In the genomic region with DNA sequence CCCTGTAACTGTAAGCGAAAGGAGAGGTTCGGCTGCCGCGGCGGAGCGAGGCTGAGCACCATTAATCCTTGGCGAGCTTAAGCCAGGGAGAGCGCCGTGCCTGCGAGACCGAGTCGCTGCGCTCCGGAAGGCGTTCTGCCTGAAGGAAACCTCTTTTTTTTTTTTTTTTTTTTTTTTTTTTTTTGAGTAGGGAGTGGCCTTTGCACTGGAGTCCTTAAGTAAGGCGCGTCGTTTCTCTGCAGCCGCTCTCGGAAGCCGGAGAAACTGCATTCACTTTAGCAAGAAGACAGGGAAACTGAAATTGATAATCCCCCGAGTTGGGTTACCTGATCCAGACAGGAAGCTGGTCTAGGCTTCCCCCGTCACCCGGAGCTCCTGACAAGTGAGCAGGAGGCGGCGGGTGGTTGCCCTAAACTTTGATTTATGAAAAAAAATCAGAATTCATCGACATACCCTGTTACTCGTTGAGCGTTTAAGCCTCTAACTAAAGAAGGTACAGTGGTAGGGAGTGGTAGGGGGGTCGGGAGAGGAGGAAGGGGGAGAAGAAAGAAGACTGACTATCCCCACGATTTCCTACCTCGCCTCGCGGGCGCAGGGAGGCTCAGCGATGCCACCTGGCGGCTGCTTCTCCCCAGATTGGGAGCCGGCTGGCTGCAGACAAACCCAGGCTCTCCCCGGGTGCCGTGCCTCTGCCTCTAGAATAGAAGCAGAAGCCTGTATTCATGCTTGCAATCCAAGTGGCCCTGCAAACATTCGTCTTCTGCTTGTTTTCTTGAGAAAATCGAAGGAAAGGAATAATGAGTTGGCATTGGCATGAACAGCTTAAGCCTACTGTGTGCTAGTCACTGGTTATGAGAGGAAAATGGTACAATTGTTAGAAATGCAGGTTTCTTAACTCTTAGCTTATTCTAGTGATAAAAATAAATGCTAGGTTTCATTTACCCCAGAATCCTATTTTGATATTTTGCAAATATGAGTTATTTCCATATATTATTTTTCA, we compare ENCODE assay signal across 8 cellular contexts. TPM values are rescaled to one million over a fixed set of nuclear protein-coding genes. Genes with fewer than 3 reads are reported as not detected.
DNase-seq lines count a peak whose midpoint lies in the region; ATAC-seq, FAIRE-seq and TF ChIP-seq lines count a peak whose summit lies in the region.

No MANE protein-coding gene starts in this region.

- DNase-seq in AG10803 (ENCODE audit: low read depth) (peak; percentile 87), NCI-H2196 treated with DMSO at 0.1 percent for 48 hours (lab: John Stamatoyannopoulos, UW; ENCODE audit: unreplicated experiment) (peak; percentile 86), activated B cell treated with CpG ODN at 0.5 μM for 24 hours (peak; percentile 74), caudate nucleus (lab: John Stamatoyannopoulos, UW) (peak in 60 of 61 donors; percentile 17 to 91 (median 75)), keratinocyte (ENCODE audit: low read depth, low spot score) (no peak)
- peak; percentile 39 to 78 for DNase-seq in stimulated activated CD4-positive, alpha-beta T cell treated with anti-CD3 and anti-CD28 coated beads, Interleukin-15, amount 100 ng/mL, for 1 hour (ENCODE audit: low read depth in 1 of 2, low spot score in 1 of 2)

- intact Hi-C loops in activated B cell treated with CpG ODN at 0.5 μM for 24 hours (cut with micrococcal nuclease), result loop anchor here (1.0 to 5.0 kb wide), 11 partner anchors 151 to 1377 kb away; a partner anchor contains a TSS

- peaks cover 10% of the 10 kb centered on the region for H3K4me1 Mint-ChIP-seq in activated B cell treated with CpG ODN at 0.5 μM for 24 hours

- H3K36me3 Mint-ChIP-seq in activated B cell treated with CpG ODN at 0.5 μM for 24 hours (ENCODE audit: low read depth), result peaks cover 4% of the 10 kb centered on the region

- no peaks in the 10 kb centered on the region for H3K36me3 ChIP-seq in keratinocyte (ENCODE audit: control insufficient read depth in 2 of 2, extremely low read depth in 1 of 2, insufficient read depth in 2 of 2, low read length in 2 of 2)

- peaks cover 16% of the 10 kb centered on the region for H3K4me1 ChIP-seq in keratinocyte (ENCODE audit: control insufficient read depth, extremely low read depth, insufficient read depth, low read length)

- peaks cover 2% of the 10 kb centered on the region for H3K79me2 ChIP-seq in keratinocyte (ENCODE audit: control insufficient read depth, insufficient read depth, low read length)

- H3K27me3 Mint-ChIP-seq in activated B cell treated with CpG ODN at 0.5 μM for 24 hours, result peaks cover 2% of the 10 kb centered on the region

- H3K9me1 ChIP-seq in keratinocyte (ENCODE audit: control insufficient read depth, extremely low read depth, insufficient read depth, low read length), result no peaks in the 10 kb centered on the region

- H3K27me3 ChIP-seq in keratinocyte (ENCODE audit: control insufficient read depth, extremely low read depth, insufficient read depth, low read length), result no peaks in the 10 kb centered on the region

- peak overlapping the region; percentile 93 for H3K4me3 Mint-ChIP-seq in activated B cell treated with CpG ODN at 0.5 μM for 24 hours

- peak overlapping the region; percentile 81 for H3K27ac Mint-ChIP-seq in activated B cell treated with CpG ODN at 0.5 μM for 24 hours

- peak overlapping the region; percentile 86 for H3K4me2 ChIP-seq in keratinocyte (ENCODE audit: control insufficient read depth, extremely low read depth, insufficient read depth, low read depth, low read length)

- POLR2A ChIA-PET in activated B cell treated with CpG ODN at 0.5 μM for 24 hours (lab: Charles Lee), result interaction anchor here (0.6 to 1.9 kb wide), 13 partner anchors 15 to 1055 kb away, joined by 3 to 16 read pairs (median 4); a partner anchor contains a TSS

- dilution Hi-C loops in keratinocyte (cut with MboI; ENCODE audit: extremely low pct_ligation_motif_present, low sequenced_read_pairs), result no loop called here

- H3K27ac ChIP-seq in caudate nucleus (ENCODE audit: low read depth, low read length) (peak overlapping the region; percentile 85), keratinocyte (ENCODE audit: control insufficient read depth, insufficient read depth, low read length) (peak overlapping the region; percentile 84)

- no peaks in the 10 kb centered on the region for H3K9me3 ChIP-seq in keratinocyte (ENCODE audit: control insufficient read depth, low read depth, low read length)

- CTCF ChIA-PET in activated B cell treated with CpG ODN at 0.5 μM for 24 hours (lab: Charles Lee), result interaction anchor here (0.6 to 7.6 kb wide), 16 partner anchors 8 to 1055 kb away, joined by 3 to 125 read pairs (median 4); a partner anchor contains a TSS

- no peak for FAIRE-seq in keratinocyte (lab: Jason Lieb, UNC)

- H3K9me3 Mint-ChIP-seq in activated B cell treated with CpG ODN at 0.5 μM for 24 hours, result no peaks in the 10 kb centered on the region

- ATAC-seq in GM18909 (IDR thresholded peaks at IDR 0.05; ENCODE audit: poor library complexity, unreplicated experiment) (peak; percentile 33), HG03139 (IDR thresholded peaks at IDR 0.05; ENCODE audit: unreplicated experiment) (peak; percentile 19), activated B cell treated with CpG ODN at 0.5 μM for 24 hours (ENCODE audit: low read depth) (peak; percentile 51)

- H2AFZ ChIP-seq in keratinocyte (ENCODE audit: control insufficient read depth, low read length), result peak overlapping the region; percentile 96

- H3K9ac ChIP-seq in keratinocyte (ENCODE audit: control insufficient read depth, extremely low read depth, insufficient read depth, low read length), result peak overlapping the region; percentile 84

- no peaks in the 10 kb centered on the region for H4K20me1 ChIP-seq in keratinocyte (ENCODE audit: control insufficient read depth, extremely low read depth, insufficient read depth, low read length)

- TF ChIP-seq CTCF in AG10803 (conservative IDR thresholded peaks at IDR 0.05; ENCODE audit: low read length) (peak; percentile 91), activated B cell treated with CpG ODN at 0.5 μM for 24 hours (IDR thresholded peaks at IDR 0.05) (peak; percentile 29), keratinocyte (optimal IDR thresholded peaks at IDR 0.05 in 1 of 3, IDR thresholded peaks at IDR 0.05 in 1 of 3, conservative IDR thresholded peaks at IDR 0.05 in 1 of 3; ENCODE audit: extremely low read depth in 1 of 3, insufficient read depth in 2 of 3, low read length in 3 of 3) (peak; percentile 82 to 98 (median 94))

- H3K4me3 ChIP-seq in AG10803 (ENCODE audit: low read length) (peak overlapping the region; percentile 81), keratinocyte (ENCODE audit: control insufficient read depth in 2 of 3, extremely low read depth in 1 of 3, insufficient read depth in 2 of 3, low read depth in 1 of 3, low read length in 3 of 3) (peak overlapping the region; percentile 44 to 84 (median 79))

RNA-seq across cellular contexts. Expression of a gene that starts 4.4 kb away (rescaled TPM):
- 3.4 and 3.5 TPM in 2 replicates for total RNA-seq in activated B cell treated with CpG ODN at 0.5 μM for 24 hours
- 12.8 to 16.3 TPM (median 14.6 TPM) in 3 replicates for polyA plus RNA-seq in keratinocyte
- 9.5 TPM for polyA plus RNA-seq in keratinocyte (2011; ENCODE audit: low read depth)
- polyA plus RNA-seq in keratinocyte (2011; cell fraction: cytosol; rRNA removed), result 7.5 and 9.3 TPM in 2 replicates
- polyA plus RNA-seq in keratinocyte (2011; cell fraction: nucleus; rRNA removed), result 27.7 and 29.9 TPM in 2 replicates
- 19.0 and 25.6 TPM in 2 replicates for polyA plus RNA-seq in keratinocyte (2012; ENCODE audit: low replicate concordance)
- 9.4 to 13.8 TPM (median 10.9 TPM) in 3 replicates for polyA minus RNA-seq in keratinocyte
- 19.6 TPM for polyA minus RNA-seq in keratinocyte (2011; cell fraction: cytosol; rRNA and poly(A)+ RNA removed)
- 30.8 and 36.2 TPM in 2 replicates for polyA minus RNA-seq in keratinocyte (2011; cell fraction: nucleus; rRNA and poly(A)+ RNA removed)

Comparison
In these comparisons a context has a peak if more than half of its experiments do, and no peak if none do; other contexts are left out.
1. CTCF ChIP-seq: peak in every context shown above with its lines; median percentile 94 in keratinocyte; 91 in AG10803; 29 in activated B cell treated with CpG ODN at 0.5 μM for 24 hours.